ENCODE assay signal across 14 cellular contexts in genomic region chr11:5345831-5346230, GRCh38. TPM values are rescaled to one million over a fixed set of nuclear protein-coding genes. Genes with fewer than 3 reads are reported as not detected.
DNase-seq lines count a peak whose midpoint lies in the region; FAIRE-seq and TF ChIP-seq lines count a peak whose summit lies in the region.
"Had no signal": no experiment of that assay in that cellular context is flagged by ENCODE, and none has a peak within 500 bp of the region (broad histone marks: within the 10 kb centered on the region; RNA-seq: fewer than 3 reads in every experiment).

No MANE protein-coding gene starts in this region.

- no peak overlapping the region for H2AFZ ChIP-seq in astrocyte (ENCODE audit: low read depth, low read length)

- FAIRE-seq in astrocyte (lab: Jason Lieb, UNC), result peak; percentile 45

- H3K4me3 Mint-ChIP-seq in HFFc6, result peak overlapping the region; percentile 40
- no peak overlapping the region for H3K4me3 Mint-ChIP-seq in astrocyte (ENCODE audit: unreplicated experiment)

- no peaks in the 10 kb centered on the region for H3K79me2 ChIP-seq in astrocyte (ENCODE audit: insufficient read depth, low read length)

- no peaks in the 10 kb centered on the region for H3K27me3 ChIP-seq in astrocyte (ENCODE audit: insufficient read depth, low read length)
- H3K27me3 ChIP-seq: BLaER1 treated with 17β-estradiol and CSF1 and Interleukin-3, amounts not matched to agents 10 nM and 100 nM had no signal

- no peaks in the 10 kb centered on the region for H3K9me3 Mint-ChIP-seq in HFFc6
- no peaks in the 10 kb centered on the region for H3K9me3 Mint-ChIP-seq in astrocyte (ENCODE audit: unreplicated experiment)

- no peak for TF ChIP-seq CTCF in HFFc6 (IDR thresholded peaks at IDR 0.05)
- no peak for TF ChIP-seq CTCF in astrocyte (IDR thresholded peaks at IDR 0.05; ENCODE audit: insufficient read depth, low read depth, low read length)
- no peak for TF ChIP-seq CTCF in fibroblast of pulmonary artery (IDR thresholded peaks at IDR 0.05; ENCODE audit: low read length, missing control alignments)
- no peak for TF ChIP-seq CTCF in retinal pigment epithelial cell (conservative IDR thresholded peaks at IDR 0.05; ENCODE audit: low read depth, low read length)

- H3K4me1 Mint-ChIP-seq in HFFc6 (ENCODE audit: low read depth) (peaks cover 81% of the 10 kb centered on the region), astrocyte (ENCODE audit: low read depth, unreplicated experiment) (no peaks in the 10 kb centered on the region)
- H3K4me1 Mint-ChIP-seq: CD4-positive, CD25-positive, alpha-beta regulatory T cell had no signal

- no peaks in the 10 kb centered on the region for H4K20me1 ChIP-seq in astrocyte (ENCODE audit: insufficient read depth, low read length)
- H4K20me1 ChIP-seq: BLaER1 treated with 17β-estradiol and CSF1 and Interleukin-3, amounts not matched to agents 10 nM and 100 nM had no signal

- H3K9ac ChIP-seq in astrocyte (ENCODE audit: low read length), result no peak overlapping the region
- H3K9ac ChIP-seq: BLaER1 treated with 17β-estradiol and CSF1 and Interleukin-3, amounts not matched to agents 10 nM and 100 nM had no signal

- no peaks in the 10 kb centered on the region for H3K36me3 ChIP-seq in astrocyte (ENCODE audit: insufficient read depth, low read length)
- H3K36me3 ChIP-seq: BLaER1 treated with 17β-estradiol and CSF1 and Interleukin-3, amounts not matched to agents 10 nM and 100 nM had no signal

- peak overlapping the region; percentile 17 for H3K27ac ChIP-seq in astrocyte (ENCODE audit: low read depth, low read length)
- H3K27ac ChIP-seq: BLaER1 treated with 17β-estradiol and CSF1 and Interleukin-3, amounts not matched to agents 10 nM and 100 nM; HL-60 had no signal

- H3K27me3 Mint-ChIP-seq in HFFc6 (ENCODE audit: insufficient read depth) (no peaks in the 10 kb centered on the region), astrocyte (ENCODE audit: low read depth, unreplicated experiment) (peaks cover 6% of the 10 kb centered on the region)
- H3K27me3 Mint-ChIP-seq: CD4-positive, CD25-positive, alpha-beta regulatory T cell had no signal

- H3K36me3 Mint-ChIP-seq in HFFc6 (ENCODE audit: low read depth), result peaks cover 4% of the 10 kb centered on the region; the same call in 1 of the 2 replicates
- H3K36me3 Mint-ChIP-seq in astrocyte (ENCODE audit: low read depth, unreplicated experiment), result peaks cover 2% of the 10 kb centered on the region
- H3K36me3 Mint-ChIP-seq: CD4-positive, CD25-positive, alpha-beta regulatory T cell had no signal

- no peaks in the 10 kb centered on the region for H3K4me1 ChIP-seq in astrocyte (ENCODE audit: insufficient read depth, low read length)
- H3K4me1 ChIP-seq: BLaER1 treated with 17β-estradiol and CSF1 and Interleukin-3, amounts not matched to agents 10 nM and 100 nM had no signal

- H3K4me3 ChIP-seq in astrocyte (ENCODE audit: insufficient read depth, low read depth, low read length) (no peak overlapping the region), fibroblast of pulmonary artery (replicated peaks; ENCODE audit: low read depth, low read length) (no peak overlapping the region), retinal pigment epithelial cell (ENCODE audit: low read length) (no peak overlapping the region)
- H3K4me3 ChIP-seq: BLaER1 treated with 17β-estradiol and CSF1 and Interleukin-3, amounts not matched to agents 10 nM and 100 nM had no signal

- DNase-seq in HFFc6, result no peak
- peak; percentile 23 for DNase-seq in astrocyte (ENCODE audit: low read depth)
- peak; percentile 27 for DNase-seq in fibroblast of pulmonary artery (ENCODE audit: low read depth)
- DNase-seq in retinal pigment epithelial cell (ENCODE audit: low read depth), result peak; percentile 48
- no peak for DNase-seq in NCI-H2227 treated with DMSO at 0.1 percent for 48 hours (lab: John Stamatoyannopoulos, UW)
- DNase-seq in nucleus accumbens (lab: John Stamatoyannopoulos, UW), result no peak
- DNase-seq in cerebellum (ENCODE audit: low spot score), result no peak
- DNase-seq: 8988T; CD4-positive, CD25-positive, alpha-beta regulatory T cell; DMS53; GF-D8 had no signal

- H3K27ac Mint-ChIP-seq in HFFc6 (peak overlapping the region; percentile 70), astrocyte (ENCODE audit: unreplicated experiment) (no peak overlapping the region)
- H3K27ac Mint-ChIP-seq: CD4-positive, CD25-positive, alpha-beta regulatory T cell had no signal

- H3K4me2 ChIP-seq in astrocyte (ENCODE audit: low read length), result peak overlapping the region; percentile 5
- H3K4me2 ChIP-seq: BLaER1 treated with 17β-estradiol and CSF1 and Interleukin-3, amounts not matched to agents 10 nM and 100 nM had no signal

- no peaks in the 10 kb centered on the region for H3K9me3 ChIP-seq in astrocyte (ENCODE audit: insufficient read depth, low read depth, low read length)
- H3K9me3 ChIP-seq: BLaER1 treated with 17β-estradiol and CSF1 and Interleukin-3, amounts not matched to agents 10 nM and 100 nM had no signal

RNA-seq across cellular contexts. Expression of gene OR51B5, which starts 2.5 kb away (rescaled TPM):
- under 1 TPM in 4 of 6 experiments, not detected in 2; 0.30 to 0.53 (median 0.42) TPM for total RNA-seq in HFFc6 (2021; fragmentation: NEBNext Ultra II Directional; extraction: Animal tissue kit (Norgen Biotek cat#: 25700))
- total RNA-seq in astrocyte (not detected in 2 replicates), cerebellum (1.6 TPM)
- total RNA-seq: CD4-positive, CD25-positive, alpha-beta regulatory T cell had no signal

RNA-seq across cellular contexts. Expression of gene OR51B6, which starts 5.5 kb away (rescaled TPM):
- not detected for total RNA-seq in HFFc6 (2021; fragmentation: NEBNext Ultra II Directional; extraction: Animal tissue kit (Norgen Biotek cat#: 25700))
- total RNA-seq in astrocyte (not detected in 2 replicates), cerebellum (not detected)
- total RNA-seq: CD4-positive, CD25-positive, alpha-beta regulatory T cell; H4 had no signal

RNA-seq across cellular contexts. Expression of gene OR51B2, which starts 21.7 kb away (rescaled TPM):
- total RNA-seq in HFFc6 (2021; fragmentation: NEBNext Ultra II Directional; extraction: Animal tissue kit (Norgen Biotek cat#: 25700)), result not detected
- total RNA-seq in astrocyte (not detected in 2 replicates), cerebellum (1.2 TPM)
- total RNA-seq: CD4-positive, CD25-positive, alpha-beta regulatory T cell; H4 had no signal

RNA-seq across cellular contexts. Expression of gene OR51M1, which starts 37.8 kb away (rescaled TPM):
- under 1 TPM in 1 of 6 experiments, not detected in 5; 0.09 TPM for total RNA-seq in HFFc6 (2021; fragmentation: NEBNext Ultra II Directional; extraction: Animal tissue kit (Norgen Biotek cat#: 25700))
- total RNA-seq in astrocyte (not detected in 2 replicates), cerebellum (not detected)
- total RNA-seq: CD4-positive, CD25-positive, alpha-beta regulatory T cell; H4 had no signal

RNA-seq across cellular contexts. Expression of gene OR51B4, which starts 44.1 kb away (rescaled TPM):
- total RNA-seq in HFFc6 (2021; fragmentation: NEBNext Ultra II Directional; extraction: Animal tissue kit (Norgen Biotek cat#: 25700)), result not detected
- total RNA-seq in astrocyte, result not detected in 2 replicates
- total RNA-seq in cerebellum, result 0.36 TPM
- total RNA-seq: CD4-positive, CD25-positive, alpha-beta regulatory T cell had no signal

Comparison
In these comparisons a context has a peak if more than half of its experiments do, and no peak if none do; other contexts are left out.
1. DNase-seq: peak in astrocyte (single experiment), fibroblast of pulmonary artery (single experiment) and retinal pigment epithelial cell (single experiment); none in HFFc6 (single experiment), NCI-H2227 treated with DMSO at 0.1 percent for 48 hours (single experiment), nucleus accumbens (0 of 56) and cerebellum (single experiment).